Comparison of ENCODE assay signal across 15 cellular contexts in genomic region chr17:49439673-49440571, GRCh38. TPM values are rescaled to one million over a fixed set of nuclear protein-coding genes. Genes with fewer than 3 reads are reported as not detected.
A peak's percentile ranks its signal among the peaks of the same experiment; 100 is the strongest.
DNase-seq lines count a peak whose midpoint lies in the region; ATAC-seq and TF ChIP-seq lines count a peak whose summit lies in the region.
"Had no signal": no experiment of that assay in that cellular context is flagged by ENCODE, and none has a peak within 500 bp of the region (broad histone marks: within the 10 kb centered on the region; RNA-seq: fewer than 3 reads in every experiment).

No MANE protein-coding gene starts in this region.

- TF ChIP-seq CTCF in RWPE2 (IDR thresholded peaks at IDR 0.05; ENCODE audit: poor library complexity, severe bottlenecking): no peak
- TF ChIP-seq CTCF in gastrocnemius medialis (IDR thresholded peaks at IDR 0.05 in 4 of 5, conservative IDR thresholded peaks at IDR 0.05 in 1 of 5): no peak
- no peak for TF ChIP-seq CTCF in transverse colon (IDR thresholded peaks at IDR 0.05)

- no peak for ATAC-seq in RWPE2 (ENCODE audit: low read depth)
- ATAC-seq in gastrocnemius medialis: no peak
- no peak for ATAC-seq in stimulated activated naive B cell treated with anti-CD40 and anti-IgM and Interleukin-4, amounts not matched to agents 10 μg/mL and 1 μg/mL and 100 μg/mL, for 72 hours (replicated peaks)

- no peaks in the 10 kb centered on the region for H3K9me3 Mint-ChIP-seq in stimulated activated naive B cell treated with anti-CD40 and anti-IgM and Interleukin-4, amounts not matched to agents 10 μg/mL and 1 μg/mL and 100 μg/mL, for 72 hours
- H3K9me3 Mint-ChIP-seq: mesothelial cell of epicardium had no signal

- no peak overlapping the region for H3K4me3 ChIP-seq in RWPE2 (ENCODE audit: severe bottlenecking)
- H3K4me3 ChIP-seq in gastrocnemius medialis: no peak overlapping the region
- no peak overlapping the region for H3K4me3 ChIP-seq in transverse colon
- H3K4me3 ChIP-seq: ascending aorta, testis had no signal

- peak; percentile 3 for DNase-seq in 8988T
- DNase-seq in ELR (ENCODE audit: low read depth): peak; percentile 90
- DNase-seq in RWPE2 (ENCODE audit: low spot score): peak; percentile 56
- peak; percentile 93 for DNase-seq in kidney glomerular epithelial cell (lab: John Stamatoyannopoulos, UW)
- DNase-seq in NCI-H2029 (lab: John Stamatoyannopoulos, UW): no peak
- no peak for DNase-seq in gastrocnemius medialis
- DNase-seq in transverse colon: no peak
- no peak for DNase-seq in stimulated activated naive B cell treated with anti-CD40 and anti-IgM and Interleukin-4, amounts not matched to agents 10 μg/mL and 1 μg/mL and 100 μg/mL, for 72 hours
- DNase-seq: activated CD4-positive, alpha-beta T cell treated with anti-CD3 and anti-CD28 coated beads for 4 hours; AML-193; NCI-H1092; OCI-M1; testis had no signal

- H3K27ac ChIP-seq in RWPE2 (ENCODE audit: poor library complexity, severe bottlenecking) (no peak overlapping the region), gastrocnemius medialis (no peak overlapping the region), transverse colon (no peak overlapping the region)
- H3K27ac ChIP-seq: ascending aorta, testis had no signal

- H3K27ac Mint-ChIP-seq in stimulated activated naive B cell treated with anti-CD40 and anti-IgM and Interleukin-4, amounts not matched to agents 10 μg/mL and 1 μg/mL and 100 μg/mL, for 72 hours: no peak overlapping the region
- H3K27ac Mint-ChIP-seq: mesothelial cell of epicardium had no signal

- no peaks in the 10 kb centered on the region for H3K36me3 ChIP-seq in RWPE2 (ENCODE audit: low read depth)
- no peaks in the 10 kb centered on the region for H3K36me3 ChIP-seq in gastrocnemius medialis
- H3K36me3 ChIP-seq in transverse colon: no peaks in the 10 kb centered on the region
- H3K36me3 ChIP-seq: ascending aorta had no signal

- H3K27me3 ChIP-seq in RWPE2 (ENCODE audit: insufficient read depth, poor library complexity, severe bottlenecking) (no peaks in the 10 kb centered on the region), gastrocnemius medialis (peaks cover 10 to 18% (median 16%) of the 10 kb centered on the region in 3 donors), transverse colon (peaks cover 49% of the 10 kb centered on the region)
- H3K27me3 ChIP-seq: testis had no signal

- intact Hi-C loops in gastrocnemius medialis (cut with DNase I; ENCODE audit: low total_unique reads) (loop anchor here (5.0 kb wide), 1 partner anchor 57 kb away; the partner anchor contains the start of gene NGFR), transverse colon (cut with DNase I; ENCODE audit: low total_unique reads) (loop anchor here (2.0 kb wide), 1 partner anchor 115 kb away; no protein-coding TSS in a partner anchor)

- 56% methylated on average over 9 of the region's 9 CpGs; no CpG with 5 or more reads in 1 of the 2 donors for WGBS in transverse colon (ENCODE audit: low coverage in 1 of 2), 2 donors

- in situ Hi-C loops in gastrocnemius medialis (cut with MboI; ENCODE audit: low sequenced_read_pairs in 4 of 4): loop anchor here (10.0 kb wide), 3 partner anchors 105 to 125 kb away; no protein-coding TSS in a partner anchor
- in situ Hi-C loops in transverse colon (cut with MboI; ENCODE audit: low pct_ligation_motif_present in 1 of 4, low pct_unique_long_range_greater_than_20kb in 1 of 4, low sequenced_read_pairs in 3 of 4): loop anchor here in 3 of 4 donors (10.0 kb wide), 2 partner anchors 55 to 115 kb away; partner anchors contain the start of gene NGFR (in 1 of the 3)

- no peaks in the 10 kb centered on the region for H3K36me3 Mint-ChIP-seq in stimulated activated naive B cell treated with anti-CD40 and anti-IgM and Interleukin-4, amounts not matched to agents 10 μg/mL and 1 μg/mL and 100 μg/mL, for 72 hours
- H3K36me3 Mint-ChIP-seq: mesothelial cell of epicardium had no signal

- H3K4me1 ChIP-seq in RWPE2 (ENCODE audit: insufficient read depth, poor library complexity, severe bottlenecking) (no peaks in the 10 kb centered on the region), gastrocnemius medialis (no peaks in the 10 kb centered on the region), transverse colon (no peaks in the 10 kb centered on the region)
- H3K4me1 ChIP-seq: ascending aorta, testis had no signal

- no peak for TF ChIP-seq EP300 in transverse colon (IDR thresholded peaks at IDR 0.05; ENCODE audit: low read depth)

- H3K9me3 ChIP-seq in RWPE2 (ENCODE audit: severe bottlenecking): no peaks in the 10 kb centered on the region
- H3K9me3 ChIP-seq in gastrocnemius medialis: no peaks in the 10 kb centered on the region
- H3K9me3 ChIP-seq in transverse colon: no peaks in the 10 kb centered on the region
- H3K9me3 ChIP-seq: ascending aorta, testis had no signal

- H3K4me1 Mint-ChIP-seq in stimulated activated naive B cell treated with anti-CD40 and anti-IgM and Interleukin-4, amounts not matched to agents 10 μg/mL and 1 μg/mL and 100 μg/mL, for 72 hours: peaks cover 7 to 26% of the 10 kb centered on the region in 2 donors

- H3K27me3 Mint-ChIP-seq in stimulated activated naive B cell treated with anti-CD40 and anti-IgM and Interleukin-4, amounts not matched to agents 10 μg/mL and 1 μg/mL and 100 μg/mL, for 72 hours: peaks cover 38 to 44% of the 10 kb centered on the region in 2 donors

- no peak overlapping the region for H3K4me3 Mint-ChIP-seq in stimulated activated naive B cell treated with anti-CD40 and anti-IgM and Interleukin-4, amounts not matched to agents 10 μg/mL and 1 μg/mL and 100 μg/mL, for 72 hours
- H3K4me3 Mint-ChIP-seq: mesothelial cell of epicardium had no signal

- no peak for TF ChIP-seq POLR2A in gastrocnemius medialis (IDR thresholded peaks at IDR 0.05)
- no peak for TF ChIP-seq POLR2A in transverse colon (IDR thresholded peaks at IDR 0.05)

RNA-seq across cellular contexts. Expression of gene PHB1, which starts 25.2 kb away (rescaled TPM):
- total RNA-seq in gastrocnemius medialis (100 to 1,000 TPM; 102 to 137 (median 116) TPM), transverse colon (100 to 1,000 TPM in 1 of 4 donors, 10 to 100 TPM in 3; 40.8 to 114 (median 74.4) TPM)

RNA-seq across cellular contexts. Expression of gene NGFR, which starts 55.2 kb away (rescaled TPM):
- total RNA-seq in gastrocnemius medialis (1 to 10 TPM in 2 of 4 donors, under 1 TPM in 1, not detected in 1; 0.41 to 3.2 (median 1.0) TPM), transverse colon (10 to 100 TPM in 2 of 4 donors, 1 to 10 TPM in 2; 3.3 to 19.8 (median 8.2) TPM)

Comparison
In these comparisons a context has a peak if more than half of its experiments do, and no peak if none do; other contexts are left out.
1. DNase-seq: peak in 8988T (single experiment), ELR (single experiment), RWPE2 (single experiment) and kidney glomerular epithelial cell (single experiment); none in NCI-H2029 (single experiment), gastrocnemius medialis (0 of 2), transverse colon (single experiment) and stimulated activated naive B cell treated with anti-CD40 and anti-IgM and Interleukin-4, amounts not matched to agents 10 μg/mL and 1 μg/mL and 100 μg/mL, for 72 hours (single experiment).